10 cellular contexts compared by ENCODE assay signal in the genomic region with DNA sequence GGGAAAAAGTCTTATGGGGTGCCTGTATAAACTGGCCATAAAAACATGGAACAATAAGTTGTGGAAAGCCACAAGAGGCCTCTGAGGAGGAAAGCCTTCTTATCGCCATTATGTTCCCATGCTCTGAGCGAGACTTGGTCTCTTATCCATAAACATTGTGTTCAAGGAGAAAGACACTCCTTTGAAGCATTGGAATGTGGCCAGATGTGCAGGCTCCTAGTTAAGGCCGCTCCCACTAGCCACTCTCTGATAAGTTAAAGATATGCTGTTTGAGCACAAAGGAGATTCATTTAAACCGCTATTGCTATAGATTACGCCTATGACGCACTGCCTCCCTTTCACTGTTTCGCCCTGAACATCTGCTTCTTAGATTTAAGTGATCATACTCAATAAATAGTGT. TPM values are rescaled to one million over a fixed set of nuclear protein-coding genes. Genes with fewer than 3 reads are reported as not detected.
"Had no signal": no experiment of that assay in that cellular context is flagged by ENCODE, and none has a peak within 500 bp of the region (broad histone marks: within the 10 kb centered on the region; RNA-seq: fewer than 3 reads in every experiment).

No MANE protein-coding gene starts in this region.

RNA-seq across cellular contexts. Expression of a gene that starts 17.8 kb away (rescaled TPM):
- total RNA-seq: OCI-LY7, PC-3, PC-9, Peyer's patch, Right ventricle myocardium inferior, Right ventricle myocardium superior, RPMI7951, SJCRH30, SJSA1 had no signal

RNA-seq across cellular contexts. Expression of a gene that starts 46.1 kb away (rescaled TPM):
- total RNA-seq: OCI-LY7, PC-3, PC-9, Peyer's patch, Right ventricle myocardium inferior, Right ventricle myocardium superior, RPMI7951, SJCRH30, SJSA1, SK-MEL-5 had no signal
